Comparison of ENCODE assay signal across 1 cellular context in genomic region chr10:102744374-102745051, GRCh38.
TF ChIP-seq lines count a peak whose summit lies in the region.

No MANE protein-coding gene starts in this region.

TF ChIP-seq in HEK293, 187 proteins besides CTCF, POLR2A, EP300 and RAD21 (continued from another document):
- no peak for TF ChIP-seq TSHZ1 (tag by site-specific recombination; IDR thresholded peaks at IDR 0.05; ENCODE audit: borderline replicate concordance)
- TF ChIP-seq ZNF169 (tag by site-specific recombination; IDR thresholded peaks at IDR 0.05), result peak; percentile 41; the same call in 1 of the 2 replicates
- peak; percentile 82 for TF ChIP-seq PRDM10 (tag by site-specific recombination; IDR thresholded peaks at IDR 0.05)
- TF ChIP-seq ZEB2 (tag by site-specific recombination; IDR thresholded peaks at IDR 0.05), result peak; percentile 5; the same call in 1 of the 2 replicates
